Comparison of ENCODE assay signal across 8 cellular contexts in the genomic region with DNA sequence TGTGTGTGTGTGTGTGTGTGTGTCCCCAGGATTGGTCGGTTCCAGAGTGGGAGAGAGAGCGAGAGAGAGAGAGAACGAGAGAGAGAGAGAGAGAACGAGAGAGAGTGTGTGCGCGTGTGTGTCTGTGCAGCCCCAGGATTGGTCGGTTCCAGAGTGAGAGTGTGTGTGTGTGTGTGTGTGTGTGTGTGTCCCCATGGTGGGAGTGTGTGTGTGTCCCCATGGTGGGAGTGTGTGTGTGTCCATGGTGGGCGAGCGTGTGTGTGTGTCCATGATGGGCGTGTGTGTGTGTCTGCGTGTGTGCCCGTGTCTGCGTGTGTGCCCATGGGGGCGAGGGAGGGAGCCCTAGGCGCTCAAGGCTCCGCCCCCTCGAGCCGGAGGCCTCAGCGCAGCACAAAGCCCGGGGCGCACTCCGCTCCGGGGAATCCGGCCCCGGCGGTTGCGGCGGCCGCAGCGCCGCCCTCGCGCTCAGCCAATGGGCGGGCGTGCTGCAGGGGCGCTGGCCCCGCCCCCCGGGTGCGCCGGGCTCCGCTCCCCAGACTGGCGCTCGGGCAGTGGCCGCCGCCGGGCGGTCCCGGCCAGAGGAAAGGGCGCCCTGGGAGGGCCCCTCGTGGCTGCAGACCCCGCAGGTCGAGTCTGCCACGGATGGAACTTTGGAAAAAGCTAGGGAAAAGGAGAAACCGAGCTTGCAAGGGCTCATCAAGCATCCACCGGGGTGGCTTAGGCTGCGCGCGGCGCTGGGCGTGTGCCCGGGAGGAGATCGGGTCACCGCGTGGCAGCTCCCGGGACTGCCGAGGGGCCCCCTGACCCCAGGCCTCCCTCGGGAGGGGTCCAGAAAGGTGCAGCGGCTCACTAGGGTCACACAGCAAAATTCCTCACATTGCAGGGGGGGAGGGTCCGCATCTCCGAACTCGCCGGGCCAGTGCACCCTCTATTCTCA.
DNase-seq lines count a peak whose midpoint lies in the region; ATAC-seq and TF ChIP-seq lines count a peak whose summit lies in the region.

No MANE protein-coding gene starts in this region.

- no peaks in the 10 kb centered on the region for H3K36me3 ChIP-seq in colonic mucosa

- peak; percentile 82 for ATAC-seq in HG03175 (IDR thresholded peaks at IDR 0.05; ENCODE audit: unreplicated experiment)
- peak; percentile 78 for ATAC-seq in left colon

- peak overlapping the region; percentile 67 for H3K4me3 ChIP-seq in colonic mucosa

- in situ Hi-C loops in GM18951 (cut with MboI; ENCODE audit: low sequenced_read_pairs, unreplicated experiment): no loop called here

- no peaks in the 10 kb centered on the region for H3K4me1 ChIP-seq in colonic mucosa

- TF ChIP-seq POLR2A in GM18951 (IDR thresholded peaks at IDR 0.05; ENCODE audit: extremely low read depth, insufficient read depth, insufficient read length): peak; percentile 84

- intact Hi-C loops in colonic mucosa (cut with DNase I) (loop anchor here (5.0 kb wide), 1 partner anchor 94 kb away; a partner anchor contains a TSS), left colon (cut with DNase I, micrococcal nuclease) (loop anchor here in 1 of 2 donors (10.0 kb wide), 1 partner anchor 97 kb away; a partner anchor contains a TSS)

- peak overlapping the region; percentile 82 to 89 for H3K9ac ChIP-seq in colonic mucosa (ENCODE audit: low read depth in 2 of 2, low read length in 2 of 2)

- TF ChIP-seq CTCF in colonic mucosa (IDR thresholded peaks at IDR 0.05): no peak

- H3K27me3 ChIP-seq in colonic mucosa: no peaks in the 10 kb centered on the region

- peak; percentile 94 for DNase-seq in Ammon's horn (ENCODE audit: low spot score)
- peak; percentile 96 for DNase-seq in NCI-H345 (lab: John Stamatoyannopoulos, UW)
- DNase-seq in activated CD4-positive, alpha-beta T cell treated with anti-CD3 and anti-CD28 coated beads for 48 hours: peak; percentile 92
- peak; percentile 88 for DNase-seq in colonic mucosa
- peak; percentile 92 to 93 for DNase-seq in left colon
- peak; percentile 65 to 85 (median 75) for DNase-seq in stimulated activated CD4-positive, alpha-beta T cell treated with anti-CD3 and anti-CD28 coated beads, Interleukin-1b, Interleukin-23, amount 100 ng/mL, for 24 hours (ENCODE audit: low read depth in 4 of 4, low spot score in 1 of 4)

- peak overlapping the region; percentile 73 for H3K27ac ChIP-seq in colonic mucosa

- no peaks in the 10 kb centered on the region for H3K9me3 ChIP-seq in colonic mucosa

Comparison
In these comparisons a context has a peak if more than half of its experiments do, and no peak if none do; other contexts are left out.
1. Peak in every context shown above with its lines: DNase-seq, ATAC-seq, H3K4me3 ChIP-seq and H3K27ac ChIP-seq.